In the genomic region with DNA sequence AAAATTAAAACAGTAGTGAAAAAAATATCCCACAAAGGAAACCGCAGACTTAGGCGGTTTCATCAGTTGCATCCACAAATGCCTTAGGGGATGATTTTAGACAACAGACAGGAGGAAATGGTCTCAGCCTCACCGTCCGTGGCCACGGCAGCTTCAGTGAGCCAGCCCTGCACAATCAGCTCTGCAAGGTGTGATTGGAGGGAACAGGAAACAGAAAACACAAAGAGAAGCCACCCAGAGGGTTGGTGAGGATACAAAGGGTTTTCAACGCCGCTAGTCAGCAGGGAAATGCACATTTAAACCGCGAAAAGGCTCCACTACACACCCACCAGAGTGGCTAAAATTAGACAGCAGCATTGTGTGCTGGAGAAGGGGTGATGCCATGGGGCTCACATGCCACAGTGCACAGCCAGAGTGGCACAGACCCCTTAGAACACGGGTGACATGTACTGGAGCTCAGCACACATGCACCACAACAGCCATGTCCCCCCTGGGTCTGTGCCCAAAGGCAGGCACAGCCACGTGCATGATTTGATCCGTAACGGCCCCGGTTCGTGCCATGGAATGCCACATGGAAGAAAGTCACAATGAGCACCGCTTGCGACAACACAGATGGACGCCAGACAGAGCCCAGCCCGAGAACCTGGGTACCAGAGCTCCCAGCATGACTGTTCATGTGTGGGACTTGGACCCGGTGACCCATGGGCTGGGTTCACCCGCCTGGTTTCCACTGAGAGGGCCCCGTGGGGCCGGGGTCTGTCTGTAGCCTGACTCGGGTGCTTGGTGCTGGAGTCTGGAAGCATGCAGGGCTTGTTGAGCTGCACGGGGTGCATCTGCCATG, we compare ENCODE assay signal across 10 cellular contexts. TPM values are rescaled to one million over a fixed set of nuclear protein-coding genes. Genes with fewer than 3 reads are reported as not detected.
DNase-seq lines count a peak whose midpoint lies in the region; ATAC-seq, FAIRE-seq and TF ChIP-seq lines count a peak whose summit lies in the region.
"Had no signal": no experiment of that assay in that cellular context is flagged by ENCODE, and none has a peak within 500 bp of the region (broad histone marks: within the 10 kb centered on the region; RNA-seq: fewer than 3 reads in every experiment).

No MANE protein-coding gene starts in this region.

- TF ChIP-seq CTCF in Peyer's patch (IDR thresholded peaks at IDR 0.05) (no peak), HepG2 (CRISPR knock-in tag; IDR thresholded peaks at IDR 0.05) (no peak)

- no TSS peak for BruUV-seq in HepG2 (replicated peaks; lab: Mats Ljungman, UMichigan)

- no peaks in the 10 kb centered on the region for H3K27me3 ChIP-seq in Peyer's patch
- peaks cover 6 to 35% of the 10 kb centered on the region in 2 experiments; a peak in 4 of 5 replicates for H3K27me3 ChIP-seq in HepG2 (ENCODE audit: control insufficient read depth in 1 of 2, insufficient read depth in 2 of 2, low read length in 2 of 2)
- H3K27me3 ChIP-seq: ovary had no signal

- POLR2A ChIA-PET in HepG2 (lab: Yijun Ruan, JAX): no interaction called here

- DNase-seq in COLO668 (lab: John Stamatoyannopoulos, UW; ENCODE audit: unreplicated experiment) (peak; percentile 58), Peyer's patch (peak; percentile 45 to 73 (median 59)), HepG2 (ENCODE audit: low spot score) (no peak), SW 1271 (lab: John Stamatoyannopoulos, UW) (no peak), AG08396 (ENCODE audit: low spot score) (no peak)
- peak; percentile 29 for DNase-seq in effector CD4-positive, alpha-beta T cell

- TF ChIP-seq POLR2A in Peyer's patch (IDR thresholded peaks at IDR 0.05) (no peak), HepG2 (IDR thresholded peaks at IDR 0.05; ENCODE audit: insufficient read depth in 1 of 2, low read depth in 2 of 2, low read length in 2 of 2) (no peak)

- H4K20me1 ChIP-seq in HepG2 (ENCODE audit: insufficient read depth, low read length): no peaks in the 10 kb centered on the region

- H3K9me3 ChIP-seq in Peyer's patch (peaks cover 0 to 3% (median 0%) of the 10 kb centered on the region in 4 donors), HepG2 (ENCODE audit: low read length) (no peaks in the 10 kb centered on the region)
- H3K9me3 ChIP-seq: ovary had no signal

- H3K79me2 ChIP-seq in HepG2 (ENCODE audit: insufficient read depth, low read length): no peaks in the 10 kb centered on the region

- FAIRE-seq in HepG2 (lab: Jason Lieb, UNC): no peak
- FAIRE-seq: bronchial epithelial cell had no signal

- H3K36me3 ChIP-seq in Peyer's patch (peaks cover 0 to 12% (median 0%) of the 10 kb centered on the region in 3 donors), HepG2 (replicated peaks in 1 of 2; ENCODE audit: control insufficient read depth in 1 of 2, insufficient read depth in 2 of 2, low read length in 2 of 2) (peaks cover 0 to 5% of the 10 kb centered on the region in 2 experiments; a peak in 1 of 5 replicates)
- H3K36me3 ChIP-seq: ovary had no signal

- H3K4me3 ChIP-seq in Peyer's patch (peak overlapping the region in 1 of 4 donors; percentile 2), HepG2 (replicated peaks in 1 of 3; ENCODE audit: insufficient read depth in 1 of 3, low read depth in 2 of 3, low read length in 3 of 3) (no peak overlapping the region)
- H3K4me3 ChIP-seq: ovary had no signal

- CTCF ChIA-PET in HepG2 (lab: Yijun Ruan, JAX; ENCODE audit: low intra/inter-chr PET ratio, low total read pairs): no interaction called here

- no peak overlapping the region for H3K4me2 ChIP-seq in HepG2 (ENCODE audit: low read depth, low read length)

- H3K27ac ChIP-seq in Peyer's patch (peak overlapping the region in 1 of 4 donors; percentile 27), HepG2 (ENCODE audit: extremely low read length, insufficient read depth, low read length) (no peak overlapping the region)
- H3K27ac ChIP-seq: ovary had no signal

- intact Hi-C loops in HepG2 (cut with micrococcal nuclease; ENCODE audit: unreplicated experiment): no loop called here

- WGBS in HepG2 (ENCODE audit: low lambda C conversion rate): 50% methylated on average over 18 of the region's 25 CpGs

- in situ Hi-C loops in HepG2 (cut with HindIII; ENCODE audit: extremely low pct_ligation_motif_present, low pct_unique_long_range_greater_than_20kb): no loop called here

- no peak for TF ChIP-seq EP300 in HepG2 (IDR thresholded peaks at IDR 0.05; ENCODE audit: low read depth in 2 of 2, low read length in 2 of 2)
- TF ChIP-seq EP300 in HepG2 (CRISPR knock-in tag; IDR thresholded peaks at IDR 0.05; ENCODE audit: borderline replicate concordance): no peak

- H3K9ac ChIP-seq in HepG2 (ENCODE audit: insufficient read depth, low read depth, low read length): no peak overlapping the region

- ATAC-seq in GM19043 (IDR thresholded peaks at IDR 0.05; ENCODE audit: low read depth, unreplicated experiment) (peak; percentile 67), HG03108 (IDR thresholded peaks at IDR 0.05; ENCODE audit: unreplicated experiment) (peak; percentile 73), HepG2 (no peak)

- peaks cover 0 to 28% (median 18%) of the 10 kb centered on the region in 4 donors for H3K4me1 ChIP-seq in Peyer's patch
- H3K4me1 ChIP-seq in HepG2 (ENCODE audit: insufficient read depth, low read length): peaks cover 20% of the 10 kb centered on the region

- TF ChIP-seq RAD21 in HepG2 (CRISPR knock-in tag; IDR thresholded peaks at IDR 0.05): no peak

- no peak overlapping the region for H2AFZ ChIP-seq in HepG2 (ENCODE audit: low read length)

TF ChIP-seq in HepG2, 621 proteins besides CTCF, POLR2A, EP300 and RAD21:
- no peak for TF ChIP-seq ZNF713 (CRISPR knock-in tag; IDR thresholded peaks at IDR 0.05)
- no peak for TF ChIP-seq NFE2L2 (IDR thresholded peaks at IDR 0.05; ENCODE audit: low read length)
- no peak for TF ChIP-seq NCOA1 (CRISPR knock-in tag; IDR thresholded peaks at IDR 0.05)
- TF ChIP-seq ZNF619 (CRISPR knock-in tag; IDR thresholded peaks at IDR 0.05): no peak
- TF ChIP-seq NFIC (IDR thresholded peaks at IDR 0.05; ENCODE audit: low read length): no peak

RNA-seq across cellular contexts. Expression of a gene that starts 18.3 kb away (rescaled TPM):
- total RNA-seq in Peyer's patch (1 to 10 TPM in 3 of 4 donors, under 1 TPM in 1; 0.70 to 6.6 (median 1.6) TPM), HepG2 (2016; rRNA removed; fragmentation: Illumina TruSeq; extraction: Trizol) (1.2 and 5.9 TPM in 2 replicates)
- 6.1 and 7.1 TPM in 2 replicates for total RNA-seq in HepG2 (2016; cell fraction: cytosol; rRNA removed; fragmentation: Illumina TruSeq; extraction: Trizol; ENCODE audit: low read depth)
- total RNA-seq in HepG2 (2016; cell fraction: insoluble cytoplasmic fraction; rRNA removed; fragmentation: Illumina TruSeq; extraction: Trizol): 1.7 and 5.8 TPM in 2 replicates
- total RNA-seq in HepG2 (2016; cell fraction: membrane; rRNA removed; fragmentation: Illumina TruSeq; extraction: Trizol): 3.3 and 3.7 TPM in 2 replicates
- total RNA-seq in HepG2 (2016; cell fraction: nucleus; rRNA removed; fragmentation: Illumina TruSeq; extraction: Trizol): 7.1 and 8.7 TPM in 2 replicates
- polyA plus RNA-seq in HepG2 (2011; rRNA removed): 3.5 and 4.3 TPM in 2 replicates
- 0.68 and 2.0 TPM in 2 replicates for polyA plus RNA-seq in HepG2 (2011; cell fraction: cytosol; rRNA removed)
- 28.2 and 42.3 TPM in 2 replicates for polyA plus RNA-seq in HepG2 (2011; cell fraction: nucleus; rRNA removed)
- polyA plus RNA-seq in HepG2 (2012): 1.7 and 2.9 TPM in 2 replicates
- 0.62 and 0.99 TPM in 2 replicates for polyA plus RNA-seq in HepG2 (2016; cell fraction: cytosol; fragmentation: Illumina TruSeq; extraction: Trizol; ENCODE audit: low read depth)
- polyA plus RNA-seq in HepG2 (2016; cell fraction: insoluble cytoplasmic fraction; fragmentation: Illumina TruSeq; extraction: Trizol; ENCODE audit: low read depth): 1.6 and 2.5 TPM in 2 replicates
- polyA plus RNA-seq in HepG2 (2016; cell fraction: membrane; fragmentation: Illumina TruSeq; extraction: Trizol; ENCODE audit: low read depth): 1.4 and 1.5 TPM in 2 replicates
- 24.5 and 26.8 TPM in 2 replicates for polyA plus RNA-seq in HepG2 (2016; cell fraction: nucleus; fragmentation: Illumina TruSeq; extraction: Trizol; ENCODE audit: insufficient read depth, low read depth)
- 0.30 and 3.4 TPM in 2 replicates for polyA minus RNA-seq in HepG2 (2011; rRNA and poly(A)+ RNA removed; ENCODE audit: low replicate concordance)
- polyA minus RNA-seq in HepG2 (2011; cell fraction: cytosol; rRNA and poly(A)+ RNA removed): 1.9 and 2.0 TPM in 2 replicates
- polyA minus RNA-seq in HepG2 (2011; cell fraction: nucleus; rRNA and poly(A)+ RNA removed): 4.0 and 6.4 TPM in 2 replicates
- total RNA-seq: bronchial epithelial cell had no signal
- polyA plus RNA-seq: ovary had no signal

RNA-seq across cellular contexts. Expression of a gene that starts 31.7 kb away (rescaled TPM):
- total RNA-seq in Peyer's patch (100 to 1,000 TPM; 115 to 209 (median 143) TPM), HepG2 (2016; rRNA removed; fragmentation: Illumina TruSeq; extraction: Trizol) (65.4 and 124 TPM in 2 replicates)
- total RNA-seq in HepG2 (2016; cell fraction: cytosol; rRNA removed; fragmentation: Illumina TruSeq; extraction: Trizol; ENCODE audit: low read depth): 165 and 166 TPM in 2 replicates
- total RNA-seq in HepG2 (2016; cell fraction: insoluble cytoplasmic fraction; rRNA removed; fragmentation: Illumina TruSeq; extraction: Trizol): 72.1 and 131 TPM in 2 replicates
- 271 and 285 TPM in 2 replicates for total RNA-seq in HepG2 (2016; cell fraction: membrane; rRNA removed; fragmentation: Illumina TruSeq; extraction: Trizol)
- 76.4 and 77.0 TPM in 2 replicates for total RNA-seq in HepG2 (2016; cell fraction: nucleus; rRNA removed; fragmentation: Illumina TruSeq; extraction: Trizol)
- polyA plus RNA-seq in HepG2 (2011; rRNA removed): 80.3 and 99.3 TPM in 2 replicates
- polyA plus RNA-seq in HepG2 (2011; cell fraction: cytosol; rRNA removed): 102 and 119 TPM in 2 replicates
- polyA plus RNA-seq in HepG2 (2011; cell fraction: nucleus; rRNA removed): 99.8 and 103 TPM in 2 replicates
- polyA plus RNA-seq in HepG2 (2012): 43.6 and 60.3 TPM in 2 replicates
- 124 and 168 TPM in 2 replicates for polyA plus RNA-seq in HepG2 (2016; cell fraction: cytosol; fragmentation: Illumina TruSeq; extraction: Trizol; ENCODE audit: low read depth)
- polyA plus RNA-seq in HepG2 (2016; cell fraction: insoluble cytoplasmic fraction; fragmentation: Illumina TruSeq; extraction: Trizol; ENCODE audit: low read depth): 83.6 and 94.2 TPM in 2 replicates
- polyA plus RNA-seq in HepG2 (2016; cell fraction: membrane; fragmentation: Illumina TruSeq; extraction: Trizol; ENCODE audit: low read depth): 184 and 217 TPM in 2 replicates
- polyA plus RNA-seq in HepG2 (2016; cell fraction: nucleus; fragmentation: Illumina TruSeq; extraction: Trizol; ENCODE audit: insufficient read depth, low read depth): 147 and 155 TPM in 2 replicates
- 281 and 712 TPM in 2 replicates for polyA minus RNA-seq in HepG2 (2011; rRNA and poly(A)+ RNA removed; ENCODE audit: low replicate concordance)
- polyA minus RNA-seq in HepG2 (2011; cell fraction: cytosol; rRNA and poly(A)+ RNA removed): 45.2 and 56.5 TPM in 2 replicates
- 37.0 and 46.2 TPM in 2 replicates for polyA minus RNA-seq in HepG2 (2011; cell fraction: nucleus; rRNA and poly(A)+ RNA removed)

Comparison
In these comparisons a context has a peak if more than half of its experiments do, and no peak if none do; other contexts are left out.
1. DNase-seq: peak in COLO668 (single experiment), Peyer's patch (3 of 3) and effector CD4-positive, alpha-beta T cell (single experiment); none in HepG2 (single experiment), SW 1271 (0 of 2) and AG08396 (single experiment).